In genomic region chr19:33620611-33621010, GRCh38 we compare ENCODE assay signal across 26 cellular contexts. TPM values are rescaled to one million over a fixed set of nuclear protein-coding genes. Genes with fewer than 3 reads are reported as not detected.
"Had no signal": no experiment of that assay in that cellular context is flagged by ENCODE, and none has a peak within 500 bp of the region (broad histone marks: within the 10 kb centered on the region; RNA-seq: fewer than 3 reads in every experiment).

No MANE protein-coding gene starts in this region.

- H3K27me3 ChIP-seq: ovary, thyroid gland, vagina had no signal

- H3K79me2 ChIP-seq: hepatocyte had no signal

- ATAC-seq: gastrocnemius medialis; heart left ventricle; left lobe of liver; mucosa of descending colon; natural killer cell treated with Interleukin-12 subunit alpha and Interleukin-12 subunit beta and Interleukin-15 and Interleukin-18, amount 100 ng/mL, for 72 hours; right lobe of liver; stimulated activated effector memory CD8-positive, alpha-beta T cell treated with anti-CD3 and anti-CD28 coated beads, Interleukin-12 subunit alpha, Interleukin-12 subunit beta, amount 100 ng/mL, for 72 hours had no signal

- H3K27ac ChIP-seq: colonic mucosa, epithelial cell of prostate, gastrocnemius medialis, heart left ventricle, hepatocyte, ovary, right lobe of liver, stomach, thyroid gland, vagina had no signal

- H2AFZ ChIP-seq: hepatocyte had no signal

- DNase-seq: colonic mucosa; effector CD8-positive, alpha-beta T cell; foreskin fibroblast; gastrocnemius medialis; heart left ventricle; mucosa of descending colon; naive B cell; nucleus accumbens; ovary; right lobe of liver; stimulated activated CD4-positive, alpha-beta T cell treated with anti-CD3 and anti-CD28 coated beads, Interleukin-2, amount 100 ng/mL, for 24 hours; stimulated activated CD4-positive, alpha-beta T cell treated with anti-CD3 and anti-CD28 coated beads, Interleukin-4, amount 100 ng/mL, for 24 hours; stimulated activated naive CD4-positive, alpha-beta T cell treated with Interleukin-2 at 50 U/mL for 16 hours; stomach; thyroid gland; trophoblast cell had no signal

- H3K4me3 ChIP-seq: colonic mucosa, hepatocyte, lung, mucosa of descending colon, ovary, right lobe of liver, thyroid gland had no signal

- H3K4me1 ChIP-seq: colonic mucosa had no signal

- H3K9me3 ChIP-seq: colonic mucosa, gastrocnemius medialis, heart left ventricle, mucosa of descending colon, ovary, right lobe of liver, stomach, thyroid gland, vagina had no signal

- FAIRE-seq: kidney had no signal

- H3K36me3 ChIP-seq: colonic mucosa, gastrocnemius medialis, heart left ventricle, ovary, right lobe of liver, stomach, thyroid gland, vagina had no signal

RNA-seq across cellular contexts. Expression of gene CHST8, which starts 1.1 kb away (rescaled TPM):
- total RNA-seq: colonic mucosa; liver; natural killer cell treated with Interleukin-12 subunit alpha and Interleukin-12 subunit beta and Interleukin-15 and Interleukin-18, amount 100 ng/mL, for 72 hours; smooth muscle cell had no signal
- polyA plus RNA-seq: smooth muscle cell had no signal
